In genomic region chrX:40094900-40095587, GRCh38 we compare ENCODE assay signal across 8 cellular contexts. TPM values are rescaled to one million over a fixed set of nuclear protein-coding genes. Genes with fewer than 3 reads are reported as not detected.
A peak's percentile ranks its signal among the peaks of the same experiment; 100 is the strongest.
DNase-seq lines count a peak whose midpoint lies in the region; ATAC-seq, FAIRE-seq and TF ChIP-seq lines count a peak whose summit lies in the region.

No MANE protein-coding gene starts in this region.

- H3K9me3 ChIP-seq in endothelial cell of umbilical vein (replicated peaks; ENCODE audit: control insufficient read depth, insufficient read depth, low read length) (no peaks in the 10 kb centered on the region), osteoblast (ENCODE audit: low read depth, low read length) (no peaks in the 10 kb centered on the region)

- dilution Hi-C loops in endothelial cell of umbilical vein (cut with MboI; ENCODE audit: extremely low pct_ligation_motif_present, low sequenced_read_pairs) = no loop called here

- H3K79me2 ChIP-seq in endothelial cell of umbilical vein (ENCODE audit: control insufficient read depth, insufficient read depth, low read length) (peaks cover 60% of the 10 kb centered on the region), osteoblast (ENCODE audit: insufficient read depth, low read length) (peaks cover 48% of the 10 kb centered on the region)

- CTCF ChIA-PET in endothelial cell of umbilical vein (lab: Charles Lee) = interaction anchor here (0.6 to 2.2 kb wide), 6 partner anchors 54 to 390 kb away, joined by 3 to 6 read pairs (median 4); no protein-coding TSS in a partner anchor

- DNase-seq in EL (peak; percentile 36), OCI-M1 (lab: John Stamatoyannopoulos, UW) (peak; percentile 43), endothelial cell of umbilical vein (ENCODE audit: low read depth, low spot score) (peak; percentile 21), osteoblast (ENCODE audit: insufficient read length, low spot score, missing footprints) (peak; percentile 82), NCI-H1105 (lab: John Stamatoyannopoulos, UW) (no peak), SW480 (ENCODE audit: low spot score) (no peak), kidney glomerular epithelial cell (lab: John Stamatoyannopoulos, UW) (no peak)

- intact Hi-C loops in endothelial cell of umbilical vein (cut with micrococcal nuclease) = loop anchor here (1.0 to 5.0 kb wide), 5 partner anchors 74 to 363 kb away; no protein-coding TSS in a partner anchor

- H2AFZ ChIP-seq in endothelial cell of umbilical vein (ENCODE audit: low read depth, low read length) = no peak overlapping the region
- H2AFZ ChIP-seq in osteoblast (ENCODE audit: low read length) = no peak overlapping the region

- H4K20me1 ChIP-seq in endothelial cell of umbilical vein (replicated peaks; ENCODE audit: control insufficient read depth, extremely low read depth, insufficient read depth, low read length) (no peaks in the 10 kb centered on the region), osteoblast (ENCODE audit: insufficient read depth, low read length) (peaks cover 19% of the 10 kb centered on the region)

- H3K9ac ChIP-seq in endothelial cell of umbilical vein (replicated peaks; ENCODE audit: extremely low read depth, insufficient read depth, low read length) = peak overlapping the region; percentile 75

- H3K27me3 ChIP-seq in endothelial cell of umbilical vein (ENCODE audit: control insufficient read depth in 2 of 2, insufficient read depth in 2 of 2, low read length in 2 of 2) (no peaks in the 10 kb centered on the region), osteoblast (ENCODE audit: insufficient read depth, low read length) (peaks cover 19% of the 10 kb centered on the region)

- peak overlapping the region; percentile 60 for H3K27ac ChIP-seq in endothelial cell of umbilical vein (ENCODE audit: insufficient read depth, low read depth, low read length)
- peak overlapping the region; percentile 66 for H3K27ac ChIP-seq in osteoblast (ENCODE audit: low read depth, low read length)

- peak overlapping the region; percentile 49 to 80 (median 72) for H3K4me3 ChIP-seq in endothelial cell of umbilical vein (replicated peaks in 1 of 3; ENCODE audit: insufficient read depth in 1 of 3, low read depth in 1 of 3, low read length in 3 of 3)
- H3K4me3 ChIP-seq in osteoblast (ENCODE audit: insufficient read depth, low read length) = peak overlapping the region; percentile 73

- TF ChIP-seq CTCF in endothelial cell of umbilical vein (IDR thresholded peaks at IDR 0.05; ENCODE audit: extremely low read depth in 1 of 2, insufficient read depth in 1 of 2, low read depth in 1 of 2, low read length in 2 of 2) (no peak), osteoblast (IDR thresholded peaks at IDR 0.05; ENCODE audit: extremely low read depth, low read depth, low read length) (no peak)

- H3K4me1 ChIP-seq in endothelial cell of umbilical vein (ENCODE audit: control insufficient read depth, extremely low read depth, insufficient read depth, low read length) = peaks cover 17% of the 10 kb centered on the region
- peaks cover 7% of the 10 kb centered on the region for H3K4me1 ChIP-seq in osteoblast (ENCODE audit: insufficient read depth, low read length)

- H3K4me2 ChIP-seq in endothelial cell of umbilical vein (ENCODE audit: insufficient read depth, low read length) (peak overlapping the region; percentile 94), osteoblast (ENCODE audit: insufficient read depth, low read length) (peak overlapping the region; percentile 80)

- H3K36me3 ChIP-seq in endothelial cell of umbilical vein (ENCODE audit: control insufficient read depth in 2 of 2, extremely low read depth in 1 of 2, insufficient read depth in 2 of 2, low read length in 2 of 2) (no peaks in the 10 kb centered on the region), osteoblast (ENCODE audit: insufficient read depth, low read length) (no peaks in the 10 kb centered on the region)

- no peaks in the 10 kb centered on the region for H3K9me1 ChIP-seq in endothelial cell of umbilical vein (replicated peaks; ENCODE audit: control insufficient read depth, extremely low read depth, insufficient read depth, low read length)

- no peak for ATAC-seq in HG03175 (IDR thresholded peaks at IDR 0.05; ENCODE audit: unreplicated experiment)

- no peak for TF ChIP-seq POLR2A in endothelial cell of umbilical vein (IDR thresholded peaks at IDR 0.05; ENCODE audit: low read depth, low read length)

- POLR2A ChIA-PET in endothelial cell of umbilical vein (lab: Charles Lee) = no interaction called here

- no TSS peak for BruUV-seq in endothelial cell of umbilical vein (replicated peaks; lab: Mats Ljungman, UMichigan)

- peak; percentile 63 for FAIRE-seq in endothelial cell of umbilical vein (lab: Jason Lieb, UNC)

TF ChIP-seq in endothelial cell of umbilical vein, 7 proteins besides CTCF, POLR2A, EP300 and RAD21:
- no peak for TF ChIP-seq MAX (IDR thresholded peaks at IDR 0.05; ENCODE audit: insufficient read depth, insufficient read length)
- TF ChIP-seq FOS (IDR thresholded peaks at IDR 0.05; ENCODE audit: borderline replicate concordance, insufficient read depth, low read length) = no peak
- no peak for TF ChIP-seq GATA2 (IDR thresholded peaks at IDR 0.05; ENCODE audit: insufficient read depth, insufficient read length, low read depth, low read length)
- TF ChIP-seq MYC (IDR thresholded peaks at IDR 0.05; ENCODE audit: low read depth, low read length) = no peak
- TF ChIP-seq JUN (IDR thresholded peaks at IDR 0.05; ENCODE audit: borderline replicate concordance, insufficient read depth, insufficient read length, low read depth) = no peak
- TF ChIP-seq EZH2 (IDR thresholded peaks at IDR 0.05; ENCODE audit: borderline replicate concordance, low read depth, low read length, severe bottlenecking) = no peak
- no peak for TF ChIP-seq POLR2AphosphoS5 (IDR thresholded peaks at IDR 0.05; ENCODE audit: insufficient read depth, low read depth, low read length)

RNA-seq across cellular contexts. Expression of gene BCOR, which starts 2.7 kb away (rescaled TPM):
- total RNA-seq in endothelial cell of umbilical vein = 23.9 and 24.2 TPM in 2 replicates
- 10.1 and 11.9 TPM in 2 replicates for polyA plus RNA-seq in endothelial cell of umbilical vein
- 11.0 and 11.3 TPM in 2 replicates for polyA plus RNA-seq in endothelial cell of umbilical vein (2011; cell fraction: cytosol; rRNA removed)
- polyA plus RNA-seq in endothelial cell of umbilical vein (2011; cell fraction: nucleus; rRNA removed) = 15.7 and 18.2 TPM in 2 replicates
- 19.4 and 20.9 TPM in 2 replicates for polyA plus RNA-seq in endothelial cell of umbilical vein (2012)
- 17.8 and 20.6 TPM in 2 replicates for polyA minus RNA-seq in endothelial cell of umbilical vein
- 25.7 TPM for polyA minus RNA-seq in endothelial cell of umbilical vein (2011; cell fraction: cytosol; rRNA and poly(A)+ RNA removed)
- polyA minus RNA-seq in endothelial cell of umbilical vein (2011; cell fraction: nucleus; rRNA and poly(A)+ RNA removed) = 12.8 and 13.3 TPM in 2 replicates
- total RNA-seq in osteoblast = 14.7 and 14.8 TPM in 2 replicates

Comparison
In these comparisons a context has a peak if more than half of its experiments do, and no peak if none do; other contexts are left out.
1. DNase-seq: peak in EL (single experiment), OCI-M1 (single experiment), endothelial cell of umbilical vein (single experiment) and osteoblast (single experiment); none in NCI-H1105 (single experiment), SW480 (single experiment) and kidney glomerular epithelial cell (single experiment).